Comparison of ENCODE assay signal across 16 cellular contexts in the genomic region with DNA sequence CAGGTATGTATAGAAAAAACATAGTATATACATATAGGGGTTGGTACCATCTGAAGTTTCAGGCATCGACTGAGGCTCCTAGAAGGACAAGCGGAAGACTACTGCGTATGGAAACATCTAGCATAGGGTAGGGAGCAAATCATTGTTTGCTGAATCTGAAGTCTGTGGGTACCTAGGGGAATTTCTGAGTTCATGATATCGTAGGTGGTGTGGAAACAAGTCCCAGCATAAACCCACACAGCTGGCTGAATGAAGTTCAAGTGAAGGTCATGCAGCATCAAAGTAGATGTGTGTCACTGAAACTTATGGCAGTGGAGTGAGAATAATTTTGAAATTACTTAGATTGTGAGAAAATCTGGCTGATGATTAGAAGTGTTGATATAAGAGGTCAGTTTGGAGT. TPM values are rescaled to one million over a fixed set of nuclear protein-coding genes. Genes with fewer than 3 reads are reported as not detected.
DNase-seq lines count a peak whose midpoint lies in the region; ATAC-seq and TF ChIP-seq lines count a peak whose summit lies in the region.
"Had no signal": no experiment of that assay in that cellular context is flagged by ENCODE, and none has a peak within 500 bp of the region (broad histone marks: within the 10 kb centered on the region; RNA-seq: fewer than 3 reads in every experiment).

No MANE protein-coding gene starts in this region.

- intact Hi-C loops in CD8-positive, alpha-beta T cell (cut with DNase I, micrococcal nuclease), result no loop called here
- intact Hi-C loops in thyroid gland (cut with DNase I), result no loop called here

- no peak overlapping the region for H3K4me3 Mint-ChIP-seq in CD8-positive, alpha-beta T cell
- peak overlapping the region; percentile 9 for H3K4me3 Mint-ChIP-seq in activated naive CD8-positive, alpha-beta T cell
- H3K4me3 Mint-ChIP-seq in progenitor cell of endocrine pancreas (ENCODE audit: low read depth), result peak overlapping the region; percentile 1
- H3K4me3 Mint-ChIP-seq: B cell had no signal

- no peaks in the 10 kb centered on the region for H3K27me3 ChIP-seq in CD8-positive, alpha-beta T cell (ENCODE audit: insufficient read depth, low read length)
- H3K27me3 ChIP-seq in thyroid gland, result no peaks in the 10 kb centered on the region
- H3K27me3 ChIP-seq: gastrocnemius medialis, right atrium auricular region, vagina had no signal

- H3K4me1 ChIP-seq in CD8-positive, alpha-beta T cell (ENCODE audit: insufficient read depth, low read length), result no peaks in the 10 kb centered on the region
- peaks cover 16% of the 10 kb centered on the region in 2 donors for H3K4me1 ChIP-seq in thyroid gland
- H3K4me1 ChIP-seq: gastrocnemius medialis, right atrium auricular region, vagina had no signal

- CTCF ChIA-PET in CD8-positive, alpha-beta T cell (lab: Charles Lee), result no interaction called here

- POLR2A ChIA-PET in CD8-positive, alpha-beta T cell (lab: Charles Lee), result no interaction called here

- H3K27ac ChIP-seq in CD8-positive, alpha-beta T cell (ENCODE audit: low read depth, low read length), result no peak overlapping the region
- H3K27ac ChIP-seq in thyroid gland, result no peak overlapping the region
- H3K27ac ChIP-seq: gastrocnemius medialis, right atrium auricular region, vagina had no signal

- peak; percentile 49 for ATAC-seq in CD8-positive, alpha-beta T cell
- peak; percentile 61 for ATAC-seq in HG02610 (IDR thresholded peaks at IDR 0.05; ENCODE audit: unreplicated experiment)
- ATAC-seq: gastrocnemius medialis had no signal

- peaks cover 11% of the 10 kb centered on the region for H3K4me1 Mint-ChIP-seq in CD8-positive, alpha-beta T cell (ENCODE audit: low read depth)
- H3K4me1 Mint-ChIP-seq in activated naive CD8-positive, alpha-beta T cell (ENCODE audit: low read depth), result peaks cover 25% of the 10 kb centered on the region
- H3K4me1 Mint-ChIP-seq in progenitor cell of endocrine pancreas (ENCODE audit: low read depth), result peaks cover 35% of the 10 kb centered on the region
- H3K4me1 Mint-ChIP-seq: B cell had no signal

- no peak overlapping the region for H3K4me3 ChIP-seq in CD8-positive, alpha-beta T cell (ENCODE audit: low read depth, low read length)
- H3K4me3 ChIP-seq in thyroid gland (replicated peaks in 1 of 3), result no peak overlapping the region
- H3K4me3 ChIP-seq: gastrocnemius medialis, right atrium auricular region, vagina had no signal

- H3K36me3 ChIP-seq in CD8-positive, alpha-beta T cell (ENCODE audit: insufficient read depth, low read length), result no peaks in the 10 kb centered on the region
- no peaks in the 10 kb centered on the region for H3K36me3 ChIP-seq in thyroid gland
- H3K36me3 ChIP-seq: gastrocnemius medialis, right atrium auricular region, vagina had no signal

- no peak for TF ChIP-seq CTCF in CD8-positive, alpha-beta T cell (IDR thresholded peaks at IDR 0.05)
- no peak for TF ChIP-seq CTCF in progenitor cell of endocrine pancreas (IDR thresholded peaks at IDR 0.05; ENCODE audit: unreplicated experiment)
- TF ChIP-seq CTCF in thyroid gland (IDR thresholded peaks at IDR 0.05), result no peak

- DNase-seq in CD8-positive, alpha-beta T cell, result no peak
- DNase-seq in progenitor cell of endocrine pancreas (ENCODE audit: low spot score, unreplicated experiment) (no peak), HuH-7.5 (ENCODE audit: low spot score) (no peak), thyroid gland (no peak), HUDEP-2 (lab: John Stamatoyannopoulos, UW; ENCODE audit: unreplicated experiment in 76 of 76) (no peak)
- DNase-seq: central memory CD4-positive, alpha-beta T cell; gastrocnemius medialis; GOT3; NCI-H2081; RPMI8226 had no signal

- no peak overlapping the region for H3K27ac Mint-ChIP-seq in CD8-positive, alpha-beta T cell
- peak overlapping the region; percentile 41 for H3K27ac Mint-ChIP-seq in activated naive CD8-positive, alpha-beta T cell
- H3K27ac Mint-ChIP-seq in progenitor cell of endocrine pancreas, result peak overlapping the region; percentile 53
- H3K27ac Mint-ChIP-seq: B cell had no signal

- no peak for TF ChIP-seq POLR2A in thyroid gland (IDR thresholded peaks at IDR 0.05)

- no peaks in the 10 kb centered on the region for H3K27me3 Mint-ChIP-seq in CD8-positive, alpha-beta T cell (ENCODE audit: low read depth)
- H3K27me3 Mint-ChIP-seq in activated naive CD8-positive, alpha-beta T cell, result peaks cover 4% of the 10 kb centered on the region
- H3K27me3 Mint-ChIP-seq in progenitor cell of endocrine pancreas, result no peaks in the 10 kb centered on the region

- H3K9me3 Mint-ChIP-seq in CD8-positive, alpha-beta T cell, result no peaks in the 10 kb centered on the region
- H3K9me3 Mint-ChIP-seq in activated naive CD8-positive, alpha-beta T cell (ENCODE audit: low read depth), result no peaks in the 10 kb centered on the region
- H3K9me3 Mint-ChIP-seq in progenitor cell of endocrine pancreas (ENCODE audit: low read depth), result no peaks in the 10 kb centered on the region
- H3K9me3 Mint-ChIP-seq: T-cell had no signal

- WGBS in thyroid gland, 2 donors, result 86 to 90% methylated on average over 4 of the region's 4 CpGs

- H3K9me3 ChIP-seq in CD8-positive, alpha-beta T cell (ENCODE audit: low read length), result no peaks in the 10 kb centered on the region
- no peaks in the 10 kb centered on the region for H3K9me3 ChIP-seq in thyroid gland
- H3K9me3 ChIP-seq: gastrocnemius medialis, right atrium auricular region, vagina had no signal

- H3K36me3 Mint-ChIP-seq in CD8-positive, alpha-beta T cell, result no peaks in the 10 kb centered on the region
- no peaks in the 10 kb centered on the region for H3K36me3 Mint-ChIP-seq in activated naive CD8-positive, alpha-beta T cell
- peaks cover 25% of the 10 kb centered on the region for H3K36me3 Mint-ChIP-seq in progenitor cell of endocrine pancreas (ENCODE audit: insufficient read depth)
- H3K36me3 Mint-ChIP-seq: T-cell had no signal

RNA-seq across cellular contexts. Expression of a gene that starts 39.4 kb away (rescaled TPM):
- under 1 TPM; 0.19 to 0.24 TPM for total RNA-seq in CD8-positive, alpha-beta T cell
- total RNA-seq in progenitor cell of endocrine pancreas (90.3 and 101 TPM in 2 replicates), thyroid gland (10 to 100 TPM; 24.5 to 46.0 (median 36.0) TPM)

Comparison
In these comparisons a context has a peak if more than half of its experiments do, and no peak if none do; other contexts are left out.
1. RNA of a gene that starts 39.4 kb away (total RNA-seq): 90.3 to 101 TPM in progenitor cell of endocrine pancreas and 24.5 to 46.0 TPM in thyroid gland; 0.19 to 0.24 TPM in CD8-positive, alpha-beta T cell; every median in the first group is over 10 times any median in the second.